24 cellular contexts compared by ENCODE assay signal in the genomic region with DNA sequence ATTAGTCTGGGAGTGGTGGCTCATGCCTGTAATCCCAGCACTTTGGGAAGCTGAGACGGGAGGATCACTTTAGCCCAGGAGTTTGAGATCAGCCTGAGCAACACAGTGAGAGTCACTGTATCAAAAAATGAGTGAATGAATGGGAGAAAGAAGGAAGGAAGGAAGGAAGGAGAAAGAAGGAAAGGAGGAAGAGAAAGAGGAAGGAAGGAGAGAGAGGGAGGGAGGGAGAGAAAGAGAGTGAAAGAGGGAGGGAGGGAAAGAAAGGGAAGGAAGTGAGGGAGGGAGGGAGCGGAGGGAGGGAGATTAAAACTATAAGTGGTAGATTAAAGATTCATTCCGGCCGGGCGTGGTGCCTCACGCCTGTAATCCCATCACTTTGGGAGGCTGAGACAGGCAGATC.
"Had no signal": no experiment of that assay in that cellular context is flagged by ENCODE, and none has a peak within 500 bp of the region (broad histone marks: within the 10 kb centered on the region; RNA-seq: fewer than 3 reads in every experiment).

No MANE protein-coding gene starts in this region.

- H3K4me3 Mint-ChIP-seq: immature natural killer cell; naive thymus-derived CD8-positive, alpha-beta T cell; nephron; stimulated activated naive CD8-positive, alpha-beta T cell treated with anti-CD3 and anti-CD28 coated beads, Interleukin-15, Interleukin-2, amounts not matched to agents 100 ng/mL and 50 ng/mL, for 24 hours had no signal

- FAIRE-seq: islet of Langerhans, kidney had no signal

- H3K27me3 Mint-ChIP-seq: naive thymus-derived CD8-positive, alpha-beta T cell; progenitor cell of endocrine pancreas had no signal

- DNase-seq: hypothalamus; immature natural killer cell; kidney; left colon; left lung; lower lobe of right lung; mammary epithelial cell; mesenchymal stem cell; naive thymus-derived CD8-positive, alpha-beta T cell; ovary; stimulated activated CD4-positive, alpha-beta T cell treated with anti-CD3 and anti-CD28 coated beads, Interleukin-12 subunit alpha, Interleukin-12 subunit beta, amount 100 ng/mL, for 4 hours; stimulated activated CD4-positive, alpha-beta T cell treated with anti-CD3 and anti-CD28 coated beads, Interleukin-15, amount 100 ng/mL, for 24 hours; stimulated activated CD4-positive, alpha-beta T cell treated with anti-CD3 and anti-CD28 coated beads, Interleukin-2, amount 100 ng/mL, for 24 hours; stimulated activated CD4-positive, alpha-beta T cell treated with anti-CD3 and anti-CD28 coated beads, Interleukin-4, amount 100 ng/mL, for 1 hour; stimulated activated naive CD4-positive, alpha-beta T cell; upper lobe of left lung had no signal

- H3K27ac Mint-ChIP-seq: immature natural killer cell; nephron; progenitor cell of endocrine pancreas; stimulated activated naive CD8-positive, alpha-beta T cell treated with anti-CD3 and anti-CD28 coated beads, Interleukin-15, Interleukin-2, amounts not matched to agents 100 ng/mL and 50 ng/mL, for 24 hours had no signal

- H3K4me1 Mint-ChIP-seq: nephron had no signal

- H3K27ac ChIP-seq: left lung, lower lobe of right lung, ovary, right atrium auricular region, skin epidermis, tibial nerve, upper lobe of left lung had no signal

- H3K36me3 Mint-ChIP-seq: immature natural killer cell; naive thymus-derived CD8-positive, alpha-beta T cell had no signal

- H3K27me3 ChIP-seq: left lung, ovary, right atrium auricular region, tibial nerve, upper lobe of left lung had no signal

- H3K36me3 ChIP-seq: left lung, lower lobe of right lung, ovary, right atrium auricular region, tibial nerve, upper lobe of left lung had no signal

- ATAC-seq: left lung; lower lobe of right lung; naive thymus-derived CD8-positive, alpha-beta T cell; sciatic nerve had no signal

- H3K9me3 ChIP-seq: left lung, lower lobe of right lung, ovary, right atrium auricular region, tibial nerve, upper lobe of left lung had no signal

- H3K4me3 ChIP-seq: left lung, lower lobe of right lung, ovary, right atrium auricular region, skin epidermis, tibial nerve, upper lobe of left lung had no signal

- H3K4me1 ChIP-seq: left lung, lower lobe of right lung, right atrium auricular region, tibial nerve, upper lobe of left lung had no signal

- H3K9me3 Mint-ChIP-seq: immature natural killer cell; nephron; stimulated activated naive CD8-positive, alpha-beta T cell treated with anti-CD3 and anti-CD28 coated beads, Interleukin-15, Interleukin-2, amounts not matched to agents 100 ng/mL and 50 ng/mL, for 24 hours had no signal
